ENCODE assay signal across 8 cellular contexts in genomic region chr1:161166669-161167548, GRCh38. TPM values are rescaled to one million over a fixed set of nuclear protein-coding genes. Genes with fewer than 3 reads are reported as not detected.
A peak's percentile ranks its signal among the peaks of the same experiment; 100 is the strongest.
DNase-seq lines count a peak whose midpoint lies in the region; ATAC-seq and TF ChIP-seq lines count a peak whose summit lies in the region.

No MANE protein-coding gene starts in this region.

- no peak for TF ChIP-seq POLR2A in gastrocnemius medialis (IDR thresholded peaks at IDR 0.05)

- ATAC-seq in left cardiac atrium (peak in 1 of 2 donors; percentile 1), gastrocnemius medialis (no peak), GM19324 (IDR thresholded peaks at IDR 0.05; ENCODE audit: low FRiP score, unreplicated experiment) (no peak)

- H3K9me3 ChIP-seq in HUES6 (ENCODE audit: control insufficient read depth, insufficient read depth, low read depth, low read length) (no peaks in the 10 kb centered on the region), gastrocnemius medialis (no peaks in the 10 kb centered on the region)

- H3K27ac ChIP-seq in HUES6 (ENCODE audit: low read depth, low read length) (no peak overlapping the region), gastrocnemius medialis (peak overlapping the region; percentile 85 to 94 (median 88))

- H3K4me1 Mint-ChIP-seq in activated CD4-positive, alpha-beta memory T cell treated with anti-CD3 and anti-CD28 coated beads, Interleukin-2, amount 10 ng/mL, durations not matched to agents 7 days and 5 days = peaks cover 43% of the 10 kb centered on the region

- H3K4me3 ChIP-seq in HUES6 (ENCODE audit: low read depth, low read length) (peak overlapping the region; percentile 86), gastrocnemius medialis (peak overlapping the region; percentile 77 to 90 (median 82))

- peaks cover 7% of the 10 kb centered on the region for H3K4me1 ChIP-seq in HUES6 (ENCODE audit: control insufficient read depth, insufficient read depth, low read length)
- H3K4me1 ChIP-seq in gastrocnemius medialis = peaks cover 16 to 19% of the 10 kb centered on the region in 2 donors

- H3K27me3 Mint-ChIP-seq in activated CD4-positive, alpha-beta memory T cell treated with anti-CD3 and anti-CD28 coated beads, Interleukin-2, amount 10 ng/mL, durations not matched to agents 7 days and 5 days = no peaks in the 10 kb centered on the region

- DNase-seq in NCI-H1105 treated with DMSO at 0.1 percent for 48 hours (lab: John Stamatoyannopoulos, UW) (peak; percentile 33), NCI-H1105 (lab: John Stamatoyannopoulos, UW) (no peak), left cardiac atrium (peak; percentile 19), gastrocnemius medialis (no peak), NCI-H2107 (lab: John Stamatoyannopoulos, UW) (no peak)
- no peak for DNase-seq in activated CD4-positive, alpha-beta memory T cell treated with anti-CD3 and anti-CD28 coated beads, Interleukin-2, amount 10 ng/mL, durations not matched to agents 7 days and 5 days

- peaks cover 45% of the 10 kb centered on the region for H3K36me3 Mint-ChIP-seq in activated CD4-positive, alpha-beta memory T cell treated with anti-CD3 and anti-CD28 coated beads, Interleukin-2, amount 10 ng/mL, durations not matched to agents 7 days and 5 days (ENCODE audit: low read depth)

- peaks cover 56% of the 10 kb centered on the region for H3K36me3 ChIP-seq in HUES6 (ENCODE audit: control insufficient read depth, insufficient read depth, low read length)
- peaks cover 5 to 63% of the 10 kb centered on the region in 2 donors for H3K36me3 ChIP-seq in gastrocnemius medialis

- H3K4me3 Mint-ChIP-seq in activated CD4-positive, alpha-beta memory T cell treated with anti-CD3 and anti-CD28 coated beads, Interleukin-2, amount 10 ng/mL, durations not matched to agents 7 days and 5 days = peak overlapping the region; percentile 88

- in situ Hi-C loops in gastrocnemius medialis (cut with MboI; ENCODE audit: low sequenced_read_pairs in 4 of 4) = no loop called here

- intact Hi-C loops in left cardiac atrium (cut with DNase I) (no loop called here), gastrocnemius medialis (cut with DNase I; ENCODE audit: low total_unique reads) (loop anchor here (1.0 kb wide), 1 partner anchor 10 kb away; the partner anchor contains the start of gene B4GALT3)

- CTCF ChIA-PET in activated CD4-positive, alpha-beta memory T cell treated with anti-CD3 and anti-CD28 coated beads, Interleukin-2, amount 10 ng/mL, durations not matched to agents 7 days and 5 days (lab: Charles Lee) = interaction anchor here (0.7 to 4.4 kb wide), 30 partner anchors 9 to 222 kb away, joined by 3 to 69 read pairs (median 8); partner anchors contain the start of genes APOA2, B4GALT3, DEDD and NDUFS2

- H3K9me3 Mint-ChIP-seq in activated CD4-positive, alpha-beta memory T cell treated with anti-CD3 and anti-CD28 coated beads, Interleukin-2, amount 10 ng/mL, durations not matched to agents 7 days and 5 days = no peaks in the 10 kb centered on the region

- peak overlapping the region; percentile 94 for H3K27ac Mint-ChIP-seq in activated CD4-positive, alpha-beta memory T cell treated with anti-CD3 and anti-CD28 coated beads, Interleukin-2, amount 10 ng/mL, durations not matched to agents 7 days and 5 days

- no peak for TF ChIP-seq CTCF in gastrocnemius medialis (IDR thresholded peaks at IDR 0.05 in 4 of 5, conservative IDR thresholded peaks at IDR 0.05 in 1 of 5)

- POLR2A ChIA-PET in activated CD4-positive, alpha-beta memory T cell treated with anti-CD3 and anti-CD28 coated beads, Interleukin-2, amount 10 ng/mL, durations not matched to agents 7 days and 5 days (lab: Charles Lee) = interaction anchor here (0.6 to 5.0 kb wide), 14 partner anchors 9 to 222 kb away, joined by 3 to 69 read pairs (median 12); partner anchors contain the start of genes ARHGAP30, B4GALT3, NDUFS2 and NIT1

- H3K27me3 ChIP-seq in HUES6 (ENCODE audit: control insufficient read depth, insufficient read depth, low read length) (no peaks in the 10 kb centered on the region), gastrocnemius medialis (no peaks in the 10 kb centered on the region)

- H3K9ac ChIP-seq in HUES6 (ENCODE audit: low read length) = peak overlapping the region; percentile 67

RNA-seq across cellular contexts. Expression of gene PPOX, which starts 0.7 kb away (rescaled TPM):
- total RNA-seq in activated CD4-positive, alpha-beta memory T cell treated with anti-CD3 and anti-CD28 coated beads, Interleukin-2, amount 10 ng/mL, durations not matched to agents 7 days and 5 days = 10 to 100 TPM; 32.9 to 33.2 TPM
- total RNA-seq in left cardiac atrium (10 to 100 TPM; 12.7 to 16.3 TPM), gastrocnemius medialis (10 to 100 TPM in 2 of 4 donors, 1 to 10 TPM in 2; 4.0 to 14.7 (median 7.3) TPM)

RNA-seq across cellular contexts. Expression of gene USP21, which starts 7.6 kb away (rescaled TPM):
- 10 to 100 TPM; 32.5 to 34.8 TPM for total RNA-seq in activated CD4-positive, alpha-beta memory T cell treated with anti-CD3 and anti-CD28 coated beads, Interleukin-2, amount 10 ng/mL, durations not matched to agents 7 days and 5 days
- total RNA-seq in left cardiac atrium (10 to 100 TPM; 13.4 to 20.8 TPM), gastrocnemius medialis (10 to 100 TPM; 16.5 to 20.8 (median 18.0) TPM)

RNA-seq across cellular contexts. Expression of gene B4GALT3, which starts 10.4 kb away (rescaled TPM):
- total RNA-seq in activated CD4-positive, alpha-beta memory T cell treated with anti-CD3 and anti-CD28 coated beads, Interleukin-2, amount 10 ng/mL, durations not matched to agents 7 days and 5 days = 10 to 100 TPM; 55.0 to 56.7 TPM
- 10 to 100 TPM; 19.7 to 25.2 TPM for total RNA-seq in left cardiac atrium
- total RNA-seq in gastrocnemius medialis = 10 to 100 TPM; 35.5 to 47.7 (median 43.7) TPM

RNA-seq across cellular contexts. Expression of gene UFC1, which starts 13.1 kb away (rescaled TPM):
- total RNA-seq in activated CD4-positive, alpha-beta memory T cell treated with anti-CD3 and anti-CD28 coated beads, Interleukin-2, amount 10 ng/mL, durations not matched to agents 7 days and 5 days = 100 to 1,000 TPM; 103 to 113 TPM
- 10 to 100 TPM; 77.7 to 83.8 TPM for total RNA-seq in left cardiac atrium
- 10 to 100 TPM; 57.9 to 66.7 (median 63.5) TPM for total RNA-seq in gastrocnemius medialis

RNA-seq across cellular contexts. Expression of gene ADAMTS4, which starts 31.9 kb away (rescaled TPM):
- total RNA-seq in activated CD4-positive, alpha-beta memory T cell treated with anti-CD3 and anti-CD28 coated beads, Interleukin-2, amount 10 ng/mL, durations not matched to agents 7 days and 5 days = 1 to 10 TPM in 1 of 2 experiments, under 1 TPM in 1; 0.83 to 1.2 TPM
- total RNA-seq in left cardiac atrium = 100 to 1,000 TPM in 1 of 2 donors, 10 to 100 TPM in 1; 16.5 to 117 TPM
- 10 to 100 TPM in 1 of 4 donors, 1 to 10 TPM in 3; 1.2 to 12.4 (median 5.2) TPM for total RNA-seq in gastrocnemius medialis

Comparison
In these comparisons a context has a peak if more than half of its experiments do, and no peak if none do; other contexts are left out.
1. DNase-seq: peak in NCI-H1105 treated with DMSO at 0.1 percent for 48 hours (single experiment) and left cardiac atrium (single experiment); none in NCI-H1105 (single experiment), activated CD4-positive, alpha-beta memory T cell treated with anti-CD3 and anti-CD28 coated beads, Interleukin-2, amount 10 ng/mL, durations not matched to agents 7 days and 5 days (single experiment), gastrocnemius medialis (0 of 2) and NCI-H2107 (single experiment).